33 cellular contexts compared by ENCODE assay signal in genomic region chr10:133213641-133214467, GRCh38. TPM values are rescaled to one million over a fixed set of nuclear protein-coding genes. Genes with fewer than 3 reads are reported as not detected.
"Had no signal": no experiment of that assay in that cellular context is flagged by ENCODE, and none has a peak within 500 bp of the region (broad histone marks: within the 10 kb centered on the region; RNA-seq: fewer than 3 reads in every experiment).

No MANE protein-coding gene starts in this region.

- H3K36me3 Mint-ChIP-seq: activated naive CD8-positive, alpha-beta T cell treated with anti-CD3 and anti-CD28 coated beads for 36 hours had no signal

- H3K9me3 Mint-ChIP-seq: activated CD4-positive, alpha-beta T cell treated with anti-CD3 and anti-CD28 coated beads, Interleukin-2, amount 10 ng/mL, durations not matched to agents 24 days and 14 days; activated CD8-positive, alpha-beta T cell treated with anti-CD3 and anti-CD28 coated beads for 36 hours; activated naive CD8-positive, alpha-beta T cell treated with anti-CD3 and anti-CD28 coated beads for 36 hours; activated T-cell treated with anti-CD3 and anti-CD28 coated beads, Interleukin-2, amount 50 U/mL, for 72 hours; activated T-helper 17 cell treated with anti-CD3 and anti-CD28 coated beads, Interleukin-2, amount 50 U/mL, for 72 hours; T-helper 1 cell treated with Interleukin-12 subunit alpha and Interleukin-12 subunit beta and Interleukin-4 antibody, amounts not matched to agents 30 μg/mL and 1 μg/mL, for 36 hours; T-helper 2 cell treated with Interferon-gamma antibody and Interleukin-4, amounts not matched to agents 5 μg/mL and 100 μg/mL, for 36 hours had no signal

- H3K4me3 ChIP-seq: SJSA1 had no signal

- DNase-seq: activated CD4-positive, alpha-beta T cell treated with anti-CD3 and anti-CD28 coated beads, Interleukin-2, amount 10 ng/mL, durations not matched to agents 24 days and 14 days; activated CD4-positive, alpha-beta T cell treated with anti-CD3 and anti-CD28 coated beads, Interleukin-2, amount 50 U/mL, for 4 hours; activated CD8-positive, alpha-beta T cell treated with anti-CD3 and anti-CD28 coated beads for 36 hours; activated effector memory CD4-positive, alpha-beta T cell treated with anti-CD3 and anti-CD28 coated beads, Interleukin-2, amount 50 U/mL, for 16 hours; activated naive CD4-positive, alpha-beta T cell; activated naive CD4-positive, alpha-beta T cell treated with anti-CD3 and anti-CD28 coated beads, Interleukin-2, amount 50 U/mL, for 16 hours; activated naive CD8-positive, alpha-beta T cell treated with anti-CD3 and anti-CD28 coated beads for 36 hours; activated T-cell treated with anti-CD3 and anti-CD28 coated beads, Interleukin-2, amount 50 U/mL, for 1 hour; activated T-cell treated with anti-CD3 and anti-CD28 coated beads, Interleukin-2, amount 50 U/mL, for 72 hours; amniotic stem cell; aorta; brain microvascular endothelial cell; MM.1S; MV-4-11; NCI-H1092; NCI-H1436 treated with DMSO at 0.1 percent for 48 hours; NCI-H1694 treated with DMSO at 0.1 percent for 48 hours; NCI-H2029; NCI-H345; NCI-H524 treated with DMSO at 0.1 percent for 48 hours; SHP77 treated with DMSO at 0.1 percent for 48 hours; SK-N-SH had no signal

- H3K27me3 Mint-ChIP-seq: activated CD4-positive, alpha-beta T cell treated with anti-CD3 and anti-CD28 coated beads, Interleukin-2, amount 10 ng/mL, durations not matched to agents 24 days and 14 days had no signal

- H3K4me1 Mint-ChIP-seq: activated naive CD8-positive, alpha-beta T cell treated with anti-CD3 and anti-CD28 coated beads for 36 hours; activated T-helper 17 cell treated with anti-CD3 and anti-CD28 coated beads, Interleukin-2, amount 50 U/mL, for 72 hours had no signal

- H3K4me3 Mint-ChIP-seq: activated CD4-positive, alpha-beta T cell treated with anti-CD3 and anti-CD28 coated beads, Interleukin-2, amount 10 ng/mL, durations not matched to agents 24 days and 14 days; activated CD8-positive, alpha-beta T cell treated with anti-CD3 and anti-CD28 coated beads for 36 hours; activated naive CD8-positive, alpha-beta T cell treated with anti-CD3 and anti-CD28 coated beads for 36 hours; activated T-cell treated with anti-CD3 and anti-CD28 coated beads, Interleukin-2, amount 50 U/mL, for 72 hours; activated T-helper 17 cell treated with anti-CD3 and anti-CD28 coated beads, Interleukin-2, amount 50 U/mL, for 72 hours; T-helper 1 cell treated with Interleukin-12 subunit alpha and Interleukin-12 subunit beta and Interleukin-4 antibody, amounts not matched to agents 30 μg/mL and 1 μg/mL, for 36 hours; T-helper 2 cell treated with Interferon-gamma antibody and Interleukin-4, amounts not matched to agents 5 μg/mL and 100 μg/mL, for 36 hours had no signal

- ATAC-seq: activated CD8-positive, alpha-beta T cell treated with anti-CD3 and anti-CD28 coated beads for 36 hours; activated T-cell treated with anti-CD3 and anti-CD28 coated beads, Interleukin-2, amount 50 U/mL, for 72 hours; activated T-helper 17 cell treated with anti-CD3 and anti-CD28 coated beads, Interleukin-2, amount 50 U/mL, for 72 hours; Panc1 had no signal

- H3K27ac ChIP-seq: brain microvascular endothelial cell, KMS-11, SJSA1 had no signal

- H3K9ac ChIP-seq: KMS-11, SK-N-SH had no signal

- FAIRE-seq: TTC549 had no signal

- H3K36me3 ChIP-seq: brain microvascular endothelial cell, SJSA1 had no signal

- H3K4me1 ChIP-seq: SJSA1 had no signal

- H3K4me2 ChIP-seq: KMS-11, SK-N-SH had no signal

- H3K27ac Mint-ChIP-seq: activated CD4-positive, alpha-beta T cell treated with anti-CD3 and anti-CD28 coated beads, Interleukin-2, amount 10 ng/mL, durations not matched to agents 24 days and 14 days; activated CD8-positive, alpha-beta T cell treated with anti-CD3 and anti-CD28 coated beads for 36 hours; activated naive CD8-positive, alpha-beta T cell treated with anti-CD3 and anti-CD28 coated beads for 36 hours; activated T-cell treated with anti-CD3 and anti-CD28 coated beads, Interleukin-2, amount 50 U/mL, for 72 hours; activated T-helper 17 cell treated with anti-CD3 and anti-CD28 coated beads, Interleukin-2, amount 50 U/mL, for 72 hours; T-helper 1 cell treated with Interleukin-12 subunit alpha and Interleukin-12 subunit beta and Interleukin-4 antibody, amounts not matched to agents 30 μg/mL and 1 μg/mL, for 36 hours; T-helper 2 cell treated with Interferon-gamma antibody and Interleukin-4, amounts not matched to agents 5 μg/mL and 100 μg/mL, for 36 hours had no signal

- H3K9me3 ChIP-seq: SJSA1, SK-N-SH had no signal

- H3K27me3 ChIP-seq: brain microvascular endothelial cell, SJSA1 had no signal

RNA-seq across cellular contexts. Expression of gene UTF1, which starts 16.2 kb away (rescaled TPM):
- total RNA-seq: activated CD8-positive, alpha-beta memory T cell treated with anti-CD3 and anti-CD28 coated beads for 36 hours; activated CD8-positive, alpha-beta T cell treated with anti-CD3 and anti-CD28 coated beads for 36 hours; activated naive CD8-positive, alpha-beta T cell treated with anti-CD3 and anti-CD28 coated beads for 36 hours; activated T-helper 17 cell treated with anti-CD3 and anti-CD28 coated beads, Interleukin-2, amount 50 U/mL, for 72 hours; aorta; LHCN-M2; NCI-H460; RPMI7951; SJSA1 had no signal
- polyA plus RNA-seq: aorta, SK-N-SH had no signal

RNA-seq across cellular contexts. Expression of gene VENTX, which starts 23.8 kb away (rescaled TPM):
- total RNA-seq: activated CD4-positive, alpha-beta T cell treated with anti-CD3 and anti-CD28 coated beads, Interleukin-2, amount 10 ng/mL, durations not matched to agents 24 days and 14 days; activated CD8-positive, alpha-beta memory T cell treated with anti-CD3 and anti-CD28 coated beads for 36 hours; activated naive CD8-positive, alpha-beta T cell treated with anti-CD3 and anti-CD28 coated beads for 36 hours; LHCN-M2; NCI-H460; RPMI7951; SJSA1 had no signal
- polyA plus RNA-seq: SK-N-SH had no signal

RNA-seq across cellular contexts. Expression of gene KNDC1, which starts 53.8 kb away (rescaled TPM):
- total RNA-seq: activated CD8-positive, alpha-beta T cell treated with anti-CD3 and anti-CD28 coated beads for 36 hours; activated naive CD8-positive, alpha-beta T cell treated with anti-CD3 and anti-CD28 coated beads for 36 hours; RPMI7951 had no signal
